Comparison of ENCODE assay signal across 1 cellular context in genomic region chr19:19643158-19644053, GRCh38.
TF ChIP-seq lines count a peak whose summit lies in the region.

GMIP (minus strand) TSS chr19:19643657; CDS start chr19:19643529, 128 bp downstream.

TF ChIP-seq in HCT116, 20 proteins besides CTCF, POLR2A, EP300 and RAD21 (continued from another document):
- TF ChIP-seq ATF3 (IDR thresholded peaks at IDR 0.05) (no peak), ZNF274 (IDR thresholded peaks at IDR 0.05; ENCODE audit: low read depth, low read length) (no peak), MAX (IDR thresholded peaks at IDR 0.05) (no peak), YY1 (IDR thresholded peaks at IDR 0.05; ENCODE audit: extremely low read depth, insufficient replicate concordance, low read depth, low read length) (no peak), EZH2 (IDR thresholded peaks at IDR 0.05) (no peak), SP1 (IDR thresholded peaks at IDR 0.05; ENCODE audit: low read depth) (no peak), SRF (IDR thresholded peaks at IDR 0.05; ENCODE audit: low read depth) (no peak), FOSL1 (IDR thresholded peaks at IDR 0.05; ENCODE audit: low read depth) (no peak), EZH2phosphoT487 (IDR thresholded peaks at IDR 0.05; ENCODE audit: borderline replicate concordance) (no peak), EGR1 (IDR thresholded peaks at IDR 0.05; ENCODE audit: low read depth) (peak; percentile 64; the same call in 1 of the 2 replicates), ZFX (IDR thresholded peaks at IDR 0.05) (no peak), ELF1 (IDR thresholded peaks at IDR 0.05; ENCODE audit: borderline replicate concordance, low read depth) (no peak)
TF ChIP-seq in HCT116: peak in this region for 2.
